15 cellular contexts compared by ENCODE assay signal in genomic region chr16:65410801-65411200, GRCh38.
"Had no signal": no experiment of that assay in that cellular context is flagged by ENCODE, and none has a peak within 500 bp of the region (broad histone marks: within the 10 kb centered on the region; RNA-seq: fewer than 3 reads in every experiment).

No MANE protein-coding gene starts in this region.

- H3K4me1 ChIP-seq: tibial nerve, vagina had no signal

- H3K27me3 ChIP-seq: tibial nerve, vagina had no signal

- H3K9me3 ChIP-seq: mucosa of descending colon, tibial nerve, vagina had no signal

- H3K27ac ChIP-seq: tibial nerve, vagina had no signal

- H3K4me3 ChIP-seq: mucosa of descending colon, tibial nerve, vagina had no signal

- ATAC-seq: effector memory CD8-positive, alpha-beta T cell; mucosa of descending colon; naive thymus-derived CD8-positive, alpha-beta T cell; right cardiac atrium; stimulated activated naive B cell treated with anti-CD40 and anti-IgM and Interleukin-4, amounts not matched to agents 10 μg/mL and 1 μg/mL and 100 μg/mL, for 72 hours had no signal

- H3K36me3 ChIP-seq: tibial nerve, vagina had no signal

- DNase-seq: activated CD4-positive, alpha-beta memory T cell treated with anti-CD3 and anti-CD28 coated beads for 36 hours; activated CD4-positive, alpha-beta T cell treated with anti-CD3 and anti-CD28 coated beads for 1 hour; activated naive CD8-positive, alpha-beta T cell treated with anti-CD3 and anti-CD28 coated beads, Interleukin-2, amount 10 ng/mL, durations not matched to agents 7 days and 5 days; activated T-cell treated with anti-CD3 and anti-CD28 coated beads, Interleukin-2, amount 50 U/mL, for 48 hours; aorta; effector memory CD8-positive, alpha-beta T cell; erythroblast; mucosa of descending colon; naive thymus-derived CD8-positive, alpha-beta T cell; nucleus accumbens; right cardiac atrium; stimulated activated CD4-positive, alpha-beta T cell treated with anti-CD3 and anti-CD28 coated beads, Interleukin-2, amount 100 ng/mL, for 24 hours; stimulated activated naive B cell treated with anti-CD40 and anti-IgM and Interleukin-4, amounts not matched to agents 10 μg/mL and 1 μg/mL and 100 μg/mL, for 72 hours had no signal
